Comparison of ENCODE assay signal across 18 cellular contexts in genomic region chr11:72349616-72350218, GRCh38.
DNase-seq lines count a peak whose midpoint lies in the region; ATAC-seq and TF ChIP-seq lines count a peak whose summit lies in the region.
"Had no signal": no experiment of that assay in that cellular context is flagged by ENCODE, and none has a peak within 500 bp of the region (broad histone marks: within the 10 kb centered on the region; RNA-seq: fewer than 3 reads in every experiment).

No MANE protein-coding gene starts in this region.

- no peak for TF ChIP-seq POLR2A in ovary (IDR thresholded peaks at IDR 0.05)

- H3K27ac ChIP-seq in Panc1 (ENCODE audit: low read length): no peak overlapping the region
- H3K27ac ChIP-seq in ovary: no peak overlapping the region
- no peak overlapping the region for H3K27ac ChIP-seq in coronary artery
- H3K27ac ChIP-seq: colonic mucosa, neutrophil had no signal

- H3K9me3 ChIP-seq in Panc1 (ENCODE audit: control insufficient read depth, insufficient read depth, low read depth, low read length) (no peaks in the 10 kb centered on the region), ovary (no peaks in the 10 kb centered on the region)
- H3K9me3 ChIP-seq: colonic mucosa, neutrophil had no signal

- H3K36me3 ChIP-seq in Panc1 (ENCODE audit: control insufficient read depth, insufficient read depth, low read length) (no peaks in the 10 kb centered on the region), ovary (no peaks in the 10 kb centered on the region)
- H3K36me3 ChIP-seq: colonic mucosa had no signal

- H3K27me3 ChIP-seq in Panc1 (ENCODE audit: control insufficient read depth, insufficient read depth, low read length): no peaks in the 10 kb centered on the region
- H3K27me3 ChIP-seq in ovary: no peaks in the 10 kb centered on the region
- H3K27me3 ChIP-seq: colonic mucosa, neutrophil had no signal

- no TSS peak for BruUV-seq in Panc1 (replicated peaks; lab: Mats Ljungman, UMichigan)

- H3K27ac Mint-ChIP-seq in activated naive CD8-positive, alpha-beta T cell treated with anti-CD3 and anti-CD28 coated beads, Interleukin-2, amount 50 U/mL, for 24 hours: no peak overlapping the region
- H3K27ac Mint-ChIP-seq: activated CD8-positive, alpha-beta T cell treated with anti-CD3 and anti-CD28 coated beads for 36 hours; stimulated activated naive CD8-positive, alpha-beta T cell treated with anti-CD3 and anti-CD28 coated beads, Interleukin-15, amount 100 ng/mL, for 72 hours had no signal

- POLR2A ChIA-PET in Panc1 (lab: Charles Lee): interaction anchor here (0.7 kb wide), 1 partner anchor 18 kb away, joined by 4 read pairs; no protein-coding TSS in a partner anchor

- no peak for TF ChIP-seq EP300 in ovary (IDR thresholded peaks at IDR 0.05)

- in situ Hi-C loops in G401 (cut with HindIII; ENCODE audit: low sequenced_read_pairs): loop anchor here (5.0 kb wide), 1 partner anchor 37 kb away; no protein-coding TSS in a partner anchor
- in situ Hi-C loops in Panc1 (cut with HindIII; ENCODE audit: low pct_unique_long_range_greater_than_20kb, low sequenced_read_pairs): no loop called here

- H3K4me1 ChIP-seq in Panc1 (ENCODE audit: control insufficient read depth, insufficient read depth, low read length) (no peaks in the 10 kb centered on the region), ovary (ENCODE audit: insufficient read depth) (peaks cover 4% of the 10 kb centered on the region)
- H3K4me1 ChIP-seq: colonic mucosa had no signal

- intact Hi-C loops in Panc1 (cut with micrococcal nuclease; ENCODE audit: unreplicated experiment): no loop called here
- intact Hi-C loops in ovary (cut with DNase I): no loop called here

- H3K9me3 Mint-ChIP-seq in activated naive CD8-positive, alpha-beta T cell treated with anti-CD3 and anti-CD28 coated beads, Interleukin-2, amount 50 U/mL, for 24 hours: no peaks in the 10 kb centered on the region
- H3K9me3 Mint-ChIP-seq: activated CD8-positive, alpha-beta T cell treated with anti-CD3 and anti-CD28 coated beads for 36 hours; IgD-negative memory B cell; stimulated activated naive CD8-positive, alpha-beta T cell treated with anti-CD3 and anti-CD28 coated beads, Interleukin-15, amount 100 ng/mL, for 72 hours had no signal

- H3K4me3 ChIP-seq in Panc1 (ENCODE audit: low read depth in 2 of 2, low read length in 2 of 2) (no peak overlapping the region), fibroblast of pulmonary artery (replicated peaks; ENCODE audit: low read depth, low read length) (no peak overlapping the region), ovary (no peak overlapping the region), coronary artery (no peak overlapping the region)
- H3K4me3 ChIP-seq: colonic mucosa had no signal

- WGBS in ovary, 3 donors: 53 to 68% (median 60%) methylated on average over 10 to 11 of the region's 11 CpGs

- peak; percentile 64 for DNase-seq in G401 (ENCODE audit: low spot score)
- no peak for DNase-seq in Panc1 (ENCODE audit: low read depth, low spot score)
- peak; percentile 14 for DNase-seq in fibroblast of pulmonary artery (ENCODE audit: low read depth)
- DNase-seq in ovary: peak in 3 of 5 donors; percentile 25 to 45 (median 32)
- DNase-seq in activated naive CD8-positive, alpha-beta T cell treated with anti-CD3 and anti-CD28 coated beads, Interleukin-2, amount 50 U/mL, for 24 hours: no peak
- DNase-seq in coronary artery (ENCODE audit: low spot score): no peak
- DNase-seq in activated CD4-positive, alpha-beta T cell treated with anti-CD3 and anti-CD28 coated beads, Interleukin-2, amount 50 U/mL, for 48 hours: no peak
- DNase-seq: activated CD8-positive, alpha-beta T cell treated with anti-CD3 and anti-CD28 coated beads for 36 hours; anterior cingulate cortex; colonic mucosa; NCI-H1436; NCI-H446; small intestine; stimulated activated naive CD8-positive, alpha-beta T cell treated with anti-CD3 and anti-CD28 coated beads, Interleukin-15, amount 100 ng/mL, for 72 hours; T-helper 2 cell had no signal

- H3K4me1 Mint-ChIP-seq in activated naive CD8-positive, alpha-beta T cell treated with anti-CD3 and anti-CD28 coated beads, Interleukin-2, amount 50 U/mL, for 24 hours: no peaks in the 10 kb centered on the region
- H3K4me1 Mint-ChIP-seq: stimulated activated naive CD8-positive, alpha-beta T cell treated with anti-CD3 and anti-CD28 coated beads, Interleukin-15, amount 100 ng/mL, for 72 hours had no signal

- CTCF ChIA-PET in Panc1 (lab: Charles Lee): no interaction called here

- H3K27me3 Mint-ChIP-seq in activated naive CD8-positive, alpha-beta T cell treated with anti-CD3 and anti-CD28 coated beads, Interleukin-2, amount 50 U/mL, for 24 hours: no peaks in the 10 kb centered on the region
- H3K27me3 Mint-ChIP-seq: activated CD8-positive, alpha-beta T cell treated with anti-CD3 and anti-CD28 coated beads for 36 hours; IgD-negative memory B cell; stimulated activated naive CD8-positive, alpha-beta T cell treated with anti-CD3 and anti-CD28 coated beads, Interleukin-15, amount 100 ng/mL, for 72 hours had no signal

- TF ChIP-seq CTCF in Panc1 (IDR thresholded peaks at IDR 0.05): no peak
- no peak for TF ChIP-seq CTCF in fibroblast of pulmonary artery (IDR thresholded peaks at IDR 0.05; ENCODE audit: low read length, missing control alignments)
- TF ChIP-seq CTCF in ovary (IDR thresholded peaks at IDR 0.05): no peak
- no peak for TF ChIP-seq CTCF in coronary artery (IDR thresholded peaks at IDR 0.05)

- H3K4me3 Mint-ChIP-seq in activated naive CD8-positive, alpha-beta T cell treated with anti-CD3 and anti-CD28 coated beads, Interleukin-2, amount 50 U/mL, for 24 hours: no peak overlapping the region
- H3K4me3 Mint-ChIP-seq: activated CD8-positive, alpha-beta T cell treated with anti-CD3 and anti-CD28 coated beads for 36 hours; IgD-negative memory B cell; stimulated activated naive CD8-positive, alpha-beta T cell treated with anti-CD3 and anti-CD28 coated beads, Interleukin-15, amount 100 ng/mL, for 72 hours had no signal

- peaks cover 3% of the 10 kb centered on the region for H3K36me3 Mint-ChIP-seq in activated naive CD8-positive, alpha-beta T cell treated with anti-CD3 and anti-CD28 coated beads, Interleukin-2, amount 50 U/mL, for 24 hours (ENCODE audit: low read depth)
- H3K36me3 Mint-ChIP-seq: IgD-negative memory B cell had no signal

- ATAC-seq in Panc1: 0 out of 2 replicates have a peak, but pooled peaks have one; percentile 18
- no peak for ATAC-seq in activated naive CD8-positive, alpha-beta T cell treated with anti-CD3 and anti-CD28 coated beads, Interleukin-2, amount 50 U/mL, for 24 hours
- ATAC-seq in HG03159 (IDR thresholded peaks at IDR 0.05; ENCODE audit: unreplicated experiment): no peak
- ATAC-seq: activated CD8-positive, alpha-beta T cell treated with anti-CD3 and anti-CD28 coated beads for 36 hours; stimulated activated naive CD8-positive, alpha-beta T cell treated with anti-CD3 and anti-CD28 coated beads, Interleukin-15, amount 100 ng/mL, for 72 hours had no signal

Comparison
In these comparisons a context has a peak if more than half of its experiments do, and no peak if none do; other contexts are left out.
1. DNase-seq: peak in G401 (single experiment), fibroblast of pulmonary artery (single experiment) and ovary (3 of 5); none in Panc1 (single experiment), activated naive CD8-positive, alpha-beta T cell treated with anti-CD3 and anti-CD28 coated beads, Interleukin-2, amount 50 U/mL, for 24 hours (single experiment), coronary artery (single experiment) and activated CD4-positive, alpha-beta T cell treated with anti-CD3 and anti-CD28 coated beads, Interleukin-2, amount 50 U/mL, for 48 hours (0 of 2).